In the genomic region with DNA sequence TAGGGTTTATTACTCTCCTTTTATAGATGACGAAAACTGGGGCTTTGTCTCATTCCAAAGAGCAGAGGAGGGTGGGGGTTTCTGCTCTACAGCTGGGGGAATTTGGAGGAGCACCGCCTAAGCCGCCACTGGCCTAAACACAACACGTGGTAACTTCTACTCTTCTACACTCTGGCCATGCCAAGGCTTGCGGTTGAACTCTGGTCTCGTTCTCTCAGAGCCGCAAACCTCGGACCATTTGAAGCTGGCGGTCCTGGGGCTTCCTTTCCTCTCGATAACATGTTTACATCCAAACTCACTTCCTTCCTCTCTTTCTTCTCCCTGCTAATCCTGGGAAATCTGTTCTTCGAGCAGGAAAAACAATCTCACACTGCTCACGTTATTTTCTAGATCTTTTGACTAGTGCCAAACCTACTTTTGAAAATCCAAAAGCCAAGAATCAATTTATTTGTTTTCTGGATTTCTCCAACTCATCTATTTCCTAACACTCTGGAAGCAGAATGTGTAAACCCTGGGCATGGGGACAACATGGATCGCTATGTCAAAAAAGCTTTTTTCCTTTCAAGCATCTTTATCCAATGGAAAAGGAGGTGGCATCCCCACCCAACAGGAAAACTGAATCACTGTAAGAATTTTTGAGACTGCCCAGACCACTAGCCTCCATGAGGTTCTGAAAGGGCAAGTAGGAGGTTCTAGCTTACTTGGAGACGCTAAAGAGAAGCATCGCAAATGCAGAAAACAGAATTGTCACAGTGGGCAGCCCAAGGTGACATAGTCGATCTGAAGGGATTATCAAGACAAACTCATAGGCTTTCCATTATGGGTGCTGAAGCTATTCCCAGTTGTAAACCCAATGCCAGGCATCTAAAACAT, we compare ENCODE assay signal across 1 cellular context.
A peak's percentile ranks its signal among the peaks of the same experiment; 100 is the strongest.
TF ChIP-seq lines count a peak whose summit lies in the region.

No MANE protein-coding gene starts in this region.

TF ChIP-seq in HepG2, 621 proteins besides CTCF, POLR2A, EP300 and RAD21 (continued from another document and continues in another):
- TF ChIP-seq CAMTA2 (CRISPR knock-in tag; IDR thresholded peaks at IDR 0.05; ENCODE audit: borderline replicate concordance) (no peak), ZNF768 (CRISPR knock-in tag; IDR thresholded peaks at IDR 0.05) (no peak), ZNF841 (CRISPR knock-in tag; IDR thresholded peaks at IDR 0.05; ENCODE audit: borderline replicate concordance) (no peak), NFE2L1 (CRISPR knock-in tag; IDR thresholded peaks at IDR 0.05; ENCODE audit: borderline replicate concordance) (no peak), HES4 (CRISPR knock-in tag; IDR thresholded peaks at IDR 0.05; ENCODE audit: borderline replicate concordance) (peak; percentile 37; the same call in 1 of the 2 replicates), RBM22 (optimal IDR thresholded peaks at IDR 0.05; ENCODE audit: low read length) (no peak), KMT2A (CRISPR knock-in tag; IDR thresholded peaks at IDR 0.05) (peak; percentile 45; the same call in 1 of the 2 replicates), RAD51 (IDR thresholded peaks at IDR 0.05; ENCODE audit: borderline replicate concordance) (peak; percentile 61; the same call in 1 of the 2 replicates), GTF2F1 (IDR thresholded peaks at IDR 0.05; ENCODE audit: low read length) (no peak), RCOR2 (CRISPR knock-in tag; IDR thresholded peaks at IDR 0.05) (peak; percentile 62), PAXIP1 (CRISPR knock-in tag; conservative IDR thresholded peaks at IDR 0.05) (peak; percentile 97), CREM (IDR thresholded peaks at IDR 0.05) (peak; percentile 57), CREM (CRISPR knock-in tag; IDR thresholded peaks at IDR 0.05) (no peak), ESRRA (CRISPR knock-in tag; IDR thresholded peaks at IDR 0.05; ENCODE audit: low read depth) (no peak), ZNF512B (CRISPR knock-in tag; IDR thresholded peaks at IDR 0.05; ENCODE audit: borderline replicate concordance) (peak; percentile 73; the same call in 1 of the 2 replicates), SRY (CRISPR knock-in tag; IDR thresholded peaks at IDR 0.05) (0 out of 2 replicates have a peak, but pooled peaks have one; percentile 88), SMC3 (IDR thresholded peaks at IDR 0.05; ENCODE audit: low read length) (no peak), ZNF180 (CRISPR knock-in tag; IDR thresholded peaks at IDR 0.05; ENCODE audit: borderline replicate concordance, low read depth) (no peak), YY1 (IDR thresholded peaks at IDR 0.05; ENCODE audit: insufficient read depth, insufficient replicate concordance, low read depth, low read length) (peak; percentile 36), ZNF430 (CRISPR knock-in tag; IDR thresholded peaks at IDR 0.05) (peak; percentile 98), HOXA9 (CRISPR knock-in tag; IDR thresholded peaks at IDR 0.05; ENCODE audit: borderline replicate concordance) (no peak), ZNF33A (CRISPR knock-in tag; IDR thresholded peaks at IDR 0.05; ENCODE audit: borderline replicate concordance) (peak; percentile 88; the same call in 1 of the 2 replicates), GTF3A (CRISPR knock-in tag; conservative IDR thresholded peaks at IDR 0.05) (no peak), KDM3A (CRISPR knock-in tag; IDR thresholded peaks at IDR 0.05; ENCODE audit: low read depth) (no peak; the same call in 1 of the 2 replicates), SP2 (CRISPR knock-in tag; IDR thresholded peaks at IDR 0.05) (0 out of 2 replicates have a peak, but pooled peaks have one; percentile 6), ATRX (CRISPR knock-in tag; IDR thresholded peaks at IDR 0.05; ENCODE audit: borderline replicate concordance) (no peak), ZKSCAN1 (IDR thresholded peaks at IDR 0.05; ENCODE audit: low read length) (no peak), MEIS2 (CRISPR knock-in tag; IDR thresholded peaks at IDR 0.05) (peak; percentile 87), NPAS2 (CRISPR knock-in tag; IDR thresholded peaks at IDR 0.05; ENCODE audit: borderline replicate concordance) (no peak), ZMYM2 (CRISPR knock-in tag; IDR thresholded peaks at IDR 0.05) (peak; percentile 45; the same call in 1 of the 2 replicates), PLRG1 (conservative IDR thresholded peaks at IDR 0.05) (no peak), HNRNPUL1 (IDR thresholded peaks at IDR 0.05; ENCODE audit: low read depth, low read length) (no peak), JUNB (CRISPR knock-in tag; IDR thresholded peaks at IDR 0.05; ENCODE audit: borderline replicate concordance) (no peak), LBX2 (CRISPR knock-in tag; IDR thresholded peaks at IDR 0.05; ENCODE audit: borderline replicate concordance) (peak; percentile 82; the same call in 1 of the 2 replicates), PHF20 (CRISPR knock-in tag; IDR thresholded peaks at IDR 0.05) (no peak), SIX1 (CRISPR knock-in tag; IDR thresholded peaks at IDR 0.05; ENCODE audit: borderline replicate concordance) (peak; percentile 55; the same call in 1 of the 2 replicates), MEIS1 (CRISPR knock-in tag; IDR thresholded peaks at IDR 0.05; ENCODE audit: borderline replicate concordance) (peak; percentile 85; the same call in 1 of the 2 replicates), SNAI1 (CRISPR knock-in tag; IDR thresholded peaks at IDR 0.05; ENCODE audit: borderline replicate concordance) (no peak), TCF12 (IDR thresholded peaks at IDR 0.05) (no peak), TCF12 (CRISPR knock-in tag; IDR thresholded peaks at IDR 0.05) (peak; percentile 77; the same call in 1 of the 2 replicates), SOX6 (IDR thresholded peaks at IDR 0.05) (no peak), SOX6 (CRISPR knock-in tag; IDR thresholded peaks at IDR 0.05) (peak; percentile 82), RXRB (CRISPR knock-in tag; IDR thresholded peaks at IDR 0.05; ENCODE audit: borderline replicate concordance) (peak; percentile 90), SAFB2 (CRISPR knock-in tag; IDR thresholded peaks at IDR 0.05; ENCODE audit: borderline replicate concordance, low read depth) (peak; percentile 62; the same call in 1 of the 2 replicates), ATF5 (CRISPR knock-in tag; IDR thresholded peaks at IDR 0.05; ENCODE audit: low read depth) (0 out of 2 replicates have a peak, but pooled peaks have one; percentile 15), SIN3A (IDR thresholded peaks at IDR 0.05; ENCODE audit: borderline replicate concordance, low read depth, low read length) (peak; percentile 93)
- TF ChIP-seq, protein P1, sequence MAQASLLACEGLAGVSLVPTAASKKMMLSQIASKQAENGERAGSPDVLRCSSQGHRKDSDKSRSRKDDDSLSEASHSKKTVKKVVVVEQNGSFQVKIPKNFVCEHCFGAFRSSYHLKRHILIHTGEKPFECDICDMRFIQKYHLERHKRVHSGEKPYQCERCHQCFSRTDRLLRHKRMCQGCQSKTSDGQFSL (CRISPR knock-in tag; IDR thresholded peaks at IDR 0.05), result peak; percentile 54; the same call in 1 of the 2 replicates
- TF ChIP-seq, protein P2, sequence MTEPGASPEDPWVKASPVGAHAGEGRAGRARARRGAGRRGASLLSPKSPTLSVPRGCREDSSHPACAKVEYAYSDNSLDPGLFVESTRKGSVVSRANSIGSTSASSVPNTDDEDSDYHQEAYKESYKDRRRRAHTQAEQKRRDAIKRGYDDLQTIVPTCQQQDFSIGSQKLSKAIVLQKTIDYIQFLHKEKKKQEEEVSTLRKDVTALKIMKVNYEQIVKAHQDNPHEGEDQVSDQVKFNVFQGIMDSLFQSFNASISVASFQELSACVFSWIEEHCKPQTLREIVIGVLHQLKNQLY (CRISPR knock-in tag; IDR thresholded peaks at IDR 0.05), result peak; percentile 75; the same call in 1 of the 2 replicates
- TF ChIP-seq, protein P3, sequence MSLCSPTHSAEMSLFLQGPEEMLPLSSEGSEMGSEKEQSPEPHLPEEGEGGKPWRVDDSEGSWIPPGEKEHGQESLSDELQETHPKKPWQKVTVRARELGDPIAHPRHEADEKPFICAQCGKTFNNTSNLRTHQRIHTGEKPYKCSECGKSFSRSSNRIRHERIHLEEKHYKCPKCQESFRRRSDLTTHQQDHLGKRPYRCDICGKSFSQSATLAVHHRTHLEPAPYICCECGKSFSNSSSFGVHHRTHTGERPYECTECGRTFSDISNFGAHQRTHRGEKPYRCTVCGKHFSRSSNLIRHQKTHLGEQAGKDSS (CRISPR knock-in tag; IDR thresholded peaks at IDR 0.05; ENCODE audit: borderline replicate concordance, low read depth), result peak; percentile 93; the same call in 1 of the 2 replicates
- TF ChIP-seq, protein P4, sequence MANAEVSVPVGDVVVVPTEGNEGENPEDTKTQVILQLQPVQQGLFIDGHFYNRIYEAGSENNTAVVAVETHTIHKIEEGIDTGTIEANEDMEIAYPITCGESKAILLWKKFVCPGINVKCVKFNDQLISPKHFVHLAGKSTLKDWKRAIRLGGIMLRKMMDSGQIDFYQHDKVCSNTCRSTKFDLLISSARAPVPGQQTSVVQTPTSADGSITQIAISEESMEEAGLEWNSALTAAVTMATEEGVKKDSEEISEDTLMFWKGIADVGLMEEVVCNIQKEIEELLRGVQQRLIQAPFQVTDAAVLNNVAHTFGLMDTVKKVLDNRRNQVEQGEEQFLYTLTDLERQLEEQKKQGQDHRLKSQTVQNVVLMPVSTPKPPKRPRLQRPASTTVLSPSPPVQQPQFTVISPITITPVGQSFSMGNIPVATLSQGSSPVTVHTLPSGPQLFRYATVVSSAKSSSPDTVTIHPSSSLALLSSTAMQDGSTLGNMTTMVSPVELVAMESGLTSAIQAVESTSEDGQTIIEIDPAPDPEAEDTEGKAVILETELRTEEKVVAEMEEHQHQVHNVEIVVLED (CRISPR knock-in tag; IDR thresholded peaks at IDR 0.05; ENCODE audit: borderline replicate concordance), result peak; percentile 39; the same call in 1 of the 2 replicates
- TF ChIP-seq, protein P5, sequence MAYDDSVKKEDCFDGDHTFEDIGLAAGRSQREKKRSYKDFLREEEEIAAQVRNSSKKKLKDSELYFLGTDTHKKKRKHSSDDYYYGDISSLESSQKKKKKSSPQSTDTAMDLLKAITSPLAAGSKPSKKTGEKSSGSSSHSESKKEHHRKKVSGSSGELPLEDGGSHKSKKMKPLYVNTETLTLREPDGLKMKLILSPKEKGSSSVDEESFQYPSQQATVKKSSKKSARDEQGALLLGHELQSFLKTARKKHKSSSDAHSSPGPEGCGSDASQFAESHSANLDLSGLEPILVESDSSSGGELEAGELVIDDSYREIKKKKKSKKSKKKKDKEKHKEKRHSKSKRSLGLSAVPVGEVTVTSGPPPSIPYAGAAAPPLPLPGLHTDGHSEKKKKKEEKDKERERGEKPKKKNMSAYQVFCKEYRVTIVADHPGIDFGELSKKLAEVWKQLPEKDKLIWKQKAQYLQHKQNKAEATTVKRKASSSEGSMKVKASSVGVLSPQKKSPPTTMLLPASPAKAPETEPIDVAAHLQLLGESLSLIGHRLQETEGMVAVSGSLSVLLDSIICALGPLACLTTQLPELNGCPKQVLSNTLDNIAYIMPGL (CRISPR knock-in tag; IDR thresholded peaks at IDR 0.05; ENCODE audit: borderline replicate concordance in 1 of 2, low read depth in 1 of 2), result peak; percentile 83 to 94
- TF ChIP-seq, protein P6, sequence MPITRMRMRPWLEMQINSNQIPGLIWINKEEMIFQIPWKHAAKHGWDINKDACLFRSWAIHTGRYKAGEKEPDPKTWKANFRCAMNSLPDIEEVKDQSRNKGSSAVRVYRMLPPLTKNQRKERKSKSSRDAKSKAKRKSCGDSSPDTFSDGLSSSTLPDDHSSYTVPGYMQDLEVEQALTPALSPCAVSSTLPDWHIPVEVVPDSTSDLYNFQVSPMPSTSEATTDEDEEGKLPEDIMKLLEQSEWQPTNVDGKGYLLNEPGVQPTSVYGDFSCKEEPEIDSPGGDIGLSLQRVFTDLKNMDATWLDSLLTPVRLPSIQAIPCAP (CRISPR knock-in tag; IDR thresholded peaks at IDR 0.05; ENCODE audit: low read depth), result no peak
